24 cellular contexts compared by ENCODE assay signal in genomic region chr16:1580256-1580655, GRCh38.
"Had no signal": no experiment of that assay in that cellular context is flagged by ENCODE, and none has a peak within 500 bp of the region (broad histone marks: within the 10 kb centered on the region; RNA-seq: fewer than 3 reads in every experiment).

No MANE protein-coding gene starts in this region.

- H3K4me3 ChIP-seq: adrenal gland, ascending aorta, dorsolateral prefrontal cortex, esophagus squamous epithelium, gastrocnemius medialis, heart left ventricle, stomach, suprapubic skin, tibial nerve had no signal

- H3K4me1 ChIP-seq: adrenal gland, ascending aorta, esophagus squamous epithelium, gastrocnemius medialis, heart left ventricle, parathyroid adenoma, suprapubic skin, tibial nerve had no signal

- H3K27ac ChIP-seq: adrenal gland, ascending aorta, brain microvascular endothelial cell, dorsolateral prefrontal cortex, esophagus squamous epithelium, gastrocnemius medialis, heart left ventricle, parathyroid adenoma, stomach, suprapubic skin, tibial nerve had no signal

- H3K9me3 ChIP-seq: adrenal gland, ascending aorta, esophagus squamous epithelium, gastrocnemius medialis, heart left ventricle, stomach, suprapubic skin, tibial nerve had no signal

- H3K27me3 ChIP-seq: adrenal gland, ascending aorta, brain microvascular endothelial cell, dorsolateral prefrontal cortex, esophagus squamous epithelium, gastrocnemius medialis, heart left ventricle, stomach, suprapubic skin, tibial nerve had no signal

- DNase-seq: activated B cell treated with CpG ODN at 0.5 μM for 24 hours; activated CD4-positive, alpha-beta T cell treated with anti-CD3 and anti-CD28 coated beads for 4 hours; activated CD4-positive, alpha-beta T cell treated with anti-CD3 and anti-CD28 coated beads, Interleukin-2, amount 50 U/mL, for 48 hours; activated CD8-positive, alpha-beta memory T cell treated with anti-CD3 and anti-CD28 coated beads, Interleukin-2, amount 50 U/mL, for 48 hours; activated naive CD4-positive, alpha-beta T cell; activated T-cell treated with anti-CD3 and anti-CD28 coated beads, Interleukin-2, amount 50 U/mL, for 4 hours; adrenal gland; brain microvascular endothelial cell; central memory CD4-positive, alpha-beta T cell; dorsolateral prefrontal cortex; effector memory CD8-positive, alpha-beta T cell; esophagus squamous epithelium; gastrocnemius medialis; heart left ventricle; mesenchymal stem cell; nephron progenitor cell; stimulated activated CD4-positive, alpha-beta T cell treated with anti-CD3 and anti-CD28 coated beads, Interleukin-2, amount 100 ng/mL, for 24 hours had no signal

- ATAC-seq: activated T-cell treated with anti-CD3 and anti-CD28 coated beads, Interleukin-2, amount 50 U/mL, for 4 hours; effector memory CD8-positive, alpha-beta T cell; gastrocnemius medialis; sciatic nerve; stimulated activated effector memory CD8-positive, alpha-beta T cell treated with anti-CD3 and anti-CD28 coated beads, Interleukin-12 subunit alpha, Interleukin-12 subunit beta, amount 100 ng/mL, for 72 hours had no signal
